In the genomic region with DNA sequence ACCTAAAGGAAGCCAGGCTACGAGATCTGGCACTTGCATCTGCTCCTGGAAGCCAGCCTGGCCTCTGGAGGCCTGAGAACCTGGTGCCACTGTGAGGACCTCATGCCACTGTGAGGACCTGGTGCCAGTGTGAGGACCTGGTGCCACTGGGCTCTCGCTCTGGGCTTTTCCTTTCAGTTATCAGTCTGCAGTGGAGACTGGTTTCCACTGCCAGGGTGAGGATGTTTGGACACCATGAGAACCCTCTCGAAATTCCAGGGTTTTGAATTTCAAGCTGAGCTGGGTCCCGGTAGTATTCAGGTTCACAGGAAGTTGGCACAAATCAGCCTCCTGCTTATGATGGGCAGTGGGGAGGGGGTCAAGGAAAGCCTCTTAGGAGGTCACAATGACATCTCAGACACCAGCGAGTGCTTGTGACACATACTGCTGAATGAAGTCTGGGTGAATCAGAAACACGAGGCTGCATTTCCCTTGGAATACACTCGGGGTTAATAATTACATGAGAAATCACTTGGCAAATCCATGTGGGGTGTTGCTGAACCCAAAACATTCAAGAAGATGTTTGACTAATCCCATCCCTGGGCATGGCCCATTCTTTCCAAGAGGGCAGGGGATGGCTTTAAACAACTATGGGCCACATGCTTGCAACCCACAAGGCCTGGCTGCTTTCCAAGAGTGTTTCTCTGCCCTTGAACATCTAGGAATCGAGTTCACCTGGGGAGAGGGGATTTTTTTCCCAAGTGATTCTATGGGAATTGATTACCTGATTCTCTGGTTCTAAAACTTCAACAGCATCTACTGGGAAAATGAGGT, we compare ENCODE assay signal across 13 cellular contexts.
DNase-seq lines count a peak whose midpoint lies in the region; ATAC-seq and TF ChIP-seq lines count a peak whose summit lies in the region.
"Had no signal": no experiment of that assay in that cellular context is flagged by ENCODE, and none has a peak within 500 bp of the region (broad histone marks: within the 10 kb centered on the region; RNA-seq: fewer than 3 reads in every experiment).

No MANE protein-coding gene starts in this region.

- H3K36me3 ChIP-seq in heart right ventricle (no peaks in the 10 kb centered on the region), upper lobe of right lung (no peaks in the 10 kb centered on the region), PC-9 (ENCODE audit: low read depth) (no peaks in the 10 kb centered on the region)

- H3K9me3 ChIP-seq in heart right ventricle (no peaks in the 10 kb centered on the region), upper lobe of right lung (no peaks in the 10 kb centered on the region), PC-9 (ENCODE audit: insufficient read depth, low read depth) (no peaks in the 10 kb centered on the region)

- no peaks in the 10 kb centered on the region for H4K20me1 ChIP-seq in PC-9 (ENCODE audit: insufficient read depth)

- no peak overlapping the region for H3K4me2 ChIP-seq in PC-9

- peaks cover 0 to 44% (median 36%) of the 10 kb centered on the region in 9 donors for H3K4me1 ChIP-seq in heart right ventricle
- peaks cover 32% of the 10 kb centered on the region for H3K4me1 ChIP-seq in upper lobe of right lung
- H3K4me1 ChIP-seq in PC-9 (replicated peaks; ENCODE audit: insufficient read depth): no peaks in the 10 kb centered on the region
- H3K4me1 ChIP-seq: foreskin keratinocyte had no signal

- BruUV-seq in PC-9 (replicated peaks; lab: Mats Ljungman, UMichigan): no TSS peak

- no peak overlapping the region for H2AFZ ChIP-seq in PC-9

- POLR2A ChIA-PET in PC-9 (lab: Charles Lee; ENCODE audit: unreplicated experiment): no interaction called here

- H3F3A ChIP-seq in PC-9 (ENCODE audit: insufficient read depth, low read depth): no peaks in the 10 kb centered on the region

- CTCF ChIA-PET in PC-9 (lab: Charles Lee): interaction anchor here (0.7 kb wide), 1 partner anchor 531 kb away, joined by 3 read pairs; no protein-coding TSS in a partner anchor

- H3K27me3 ChIP-seq in heart right ventricle (peaks cover 0 to 7% (median 0%) of the 10 kb centered on the region in 7 donors), upper lobe of right lung (no peaks in the 10 kb centered on the region), PC-9 (ENCODE audit: insufficient read depth, low read depth) (0 out of 2 replicates have a peak, but pooled peaks cover 12% of the 10 kb centered on the region)
- H3K27me3 ChIP-seq: foreskin keratinocyte had no signal

- DNase-seq in Right ventricle myocardium inferior (ENCODE audit: missing footprints) (no peak), heart right ventricle (no peak), RPMI7951 (ENCODE audit: low read depth) (peak; percentile 71), kidney glomerular epithelial cell (lab: John Stamatoyannopoulos, UW) (peak; percentile 67), upper lobe of right lung (peak; percentile 71), PC-9 (no peak), NCI-H1436 treated with DMSO at 0.1 percent for 48 hours (lab: John Stamatoyannopoulos, UW) (no peak), cortex of kidney (lab: John Stamatoyannopoulos, UW) (no peak)
- DNase-seq: activated CD4-positive, alpha-beta T cell treated with anti-CD3 and anti-CD28 coated beads, Interleukin-2, amount 10 ng/mL, durations not matched to agents 24 days and 14 days; C1 segment of cervical spinal cord; foreskin keratinocyte; NCI-H1048; stimulated activated CD4-positive, alpha-beta T cell treated with anti-CD3 and anti-CD28 coated beads, Interleukin-15, amount 100 ng/mL, for 24 hours had no signal

- H3K27ac ChIP-seq in heart right ventricle (peak overlapping the region in 1 of 10 donors; percentile 85), upper lobe of right lung (no peak overlapping the region), PC-9 (no peak overlapping the region)
- H3K27ac ChIP-seq: foreskin keratinocyte had no signal

- no peaks in the 10 kb centered on the region for H3K9me2 ChIP-seq in PC-9 (ENCODE audit: insufficient read depth)

- TF ChIP-seq CTCF in heart right ventricle (IDR thresholded peaks at IDR 0.05): no peak
- no peak for TF ChIP-seq CTCF in upper lobe of right lung (IDR thresholded peaks at IDR 0.05)
- TF ChIP-seq CTCF in PC-9 (conservative IDR thresholded peaks at IDR 0.05): no peak

- H3K4me3 ChIP-seq in heart right ventricle: no peak overlapping the region
- no peak overlapping the region for H3K4me3 ChIP-seq in upper lobe of right lung
- no peak overlapping the region for H3K4me3 ChIP-seq in PC-9

- ATAC-seq in Right ventricle myocardium inferior (peak; percentile 15), heart right ventricle (no peak), upper lobe of right lung (peak; percentile 64)
- ATAC-seq: foreskin keratinocyte had no signal

- WGBS in heart right ventricle, 2 donors: 60 to 61% methylated on average over 8 of the region's 8 CpGs

- intact Hi-C loops in Right ventricle myocardium inferior (cut with DNase I): no loop called here
- intact Hi-C loops in heart right ventricle (cut with DNase I): loop anchor here in 1 of 10 donors (10.0 kb wide), 1 partner anchor 97 kb away; no protein-coding TSS in a partner anchor
- intact Hi-C loops in upper lobe of right lung (cut with DNase I): no loop called here
- intact Hi-C loops in PC-9 (cut with micrococcal nuclease; ENCODE audit: unreplicated experiment): loop anchor here (5.0 kb wide), 1 partner anchor 96 kb away; no protein-coding TSS in a partner anchor

- H3K79me2 ChIP-seq in PC-9 (ENCODE audit: low read depth): no peaks in the 10 kb centered on the region

Comparison
In these comparisons a context has a peak if more than half of its experiments do, and no peak if none do; other contexts are left out.
1. ATAC-seq: peak in Right ventricle myocardium inferior (single experiment) and upper lobe of right lung (single experiment); none in heart right ventricle (0 of 8).
2. DNase-seq: peak in RPMI7951 (single experiment), kidney glomerular epithelial cell (single experiment) and upper lobe of right lung (single experiment); none in Right ventricle myocardium inferior (single experiment), heart right ventricle (0 of 2), PC-9 (0 of 2), NCI-H1436 treated with DMSO at 0.1 percent for 48 hours (single experiment) and cortex of kidney (single experiment).